2 cellular contexts compared by ENCODE assay signal in genomic region chrX:43663173-43663572, GRCh38.
TF ChIP-seq lines count a peak whose summit lies in the region.

No MANE protein-coding gene starts in this region.

TF ChIP-seq in A549, 52 proteins besides CTCF, POLR2A, EP300 and RAD21:
- TF ChIP-seq FOSL2 (IDR thresholded peaks at IDR 0.05) (no peak), FOSL2 (CRISPR knock-in tag; IDR thresholded peaks at IDR 0.05) (no peak), CBX8 (IDR thresholded peaks at IDR 0.05) (no peak), KDM1A (IDR thresholded peaks at IDR 0.05; ENCODE audit: low read depth) (no peak), ATOH8 (CRISPR knock-in tag; IDR thresholded peaks at IDR 0.05; ENCODE audit: low read depth) (no peak), CHD4 (IDR thresholded peaks at IDR 0.05; ENCODE audit: borderline replicate concordance) (no peak), TFCP2L1 (CRISPR knock-in tag; IDR thresholded peaks at IDR 0.05) (no peak), ZSCAN20 (CRISPR knock-in tag; IDR thresholded peaks at IDR 0.05) (no peak), MYC (IDR thresholded peaks at IDR 0.05; ENCODE audit: borderline replicate concordance, low read length) (no peak), USF2 (IDR thresholded peaks at IDR 0.05) (no peak), PBX3 (IDR thresholded peaks at IDR 0.05) (no peak), RFX5 (IDR thresholded peaks at IDR 0.05) (no peak), NPAS2 (CRISPR knock-in tag; IDR thresholded peaks at IDR 0.05; ENCODE audit: borderline replicate concordance) (no peak), RNF2 (IDR thresholded peaks at IDR 0.05; ENCODE audit: borderline replicate concordance, low read depth) (no peak), EHMT2 (IDR thresholded peaks at IDR 0.05; ENCODE audit: low read depth) (no peak), TP53 (CRISPR knock-in tag; IDR thresholded peaks at IDR 0.05) (no peak), BCL3 (IDR thresholded peaks at IDR 0.05) (no peak), HOXA7 (CRISPR knock-in tag; IDR thresholded peaks at IDR 0.05) (no peak), ESRRA (IDR thresholded peaks at IDR 0.05; ENCODE audit: borderline replicate concordance, low read length) (no peak)
TF ChIP-seq in A549: peak in this region for 0.

TF ChIP-seq in H1, 55 proteins besides CTCF, POLR2A, EP300 and RAD21:
- no peak for TF ChIP-seq JUN (IDR thresholded peaks at IDR 0.05; ENCODE audit: low read depth, low read length)
